Comparison of ENCODE assay signal across 8 cellular contexts in genomic region chr2:105329197-105329554, GRCh38. TPM values are rescaled to one million over a fixed set of nuclear protein-coding genes. Genes with fewer than 3 reads are reported as not detected.
A peak's percentile ranks its signal among the peaks of the same experiment; 100 is the strongest.
DNase-seq lines count a peak whose midpoint lies in the region; TF ChIP-seq lines count a peak whose summit lies in the region.

No MANE protein-coding gene starts in this region.

- H3K27me3 Mint-ChIP-seq in CD14-positive monocyte (ENCODE audit: low read depth in 3 of 3): no peaks in the 10 kb centered on the region
- H3K27me3 Mint-ChIP-seq in H9 (ENCODE audit: low read depth): peaks cover 3% of the 10 kb centered on the region; the same call in 1 of the 2 replicates
- H3K27me3 Mint-ChIP-seq in T-helper 1 cell treated with Interleukin-12 subunit alpha and Interleukin-12 subunit beta and Interleukin-4 antibody, amounts not matched to agents 30 μg/mL and 1 μg/mL, for 36 hours (ENCODE audit: low read depth): no peaks in the 10 kb centered on the region
- peaks cover 3% of the 10 kb centered on the region for H3K27me3 Mint-ChIP-seq in nephron (ENCODE audit: low read depth)

- no peak overlapping the region for H3T11ph ChIP-seq in H9 (ENCODE audit: low read length)

- no peak overlapping the region for H3K4ac ChIP-seq in H9 (ENCODE audit: low read depth, low read length)

- DNase-seq in CD14-positive monocyte (ENCODE audit: low spot score) (no peak), H9 (no peak), epithelial cell of esophagus (ENCODE audit: low read depth) (no peak), NCI-H524 (lab: John Stamatoyannopoulos, UW) (no peak), 8988T (no peak), SHP77 (lab: John Stamatoyannopoulos, UW) (no peak)

- H3K4me3 Mint-ChIP-seq in CD14-positive monocyte (peak overlapping the region; percentile 84 to 99), H9 (peak overlapping the region; percentile 88 to 89), nephron (peak overlapping the region; percentile 84 to 99 (median 93))
- peak overlapping the region; percentile 95 for H3K4me3 Mint-ChIP-seq in T-helper 1 cell treated with Interleukin-12 subunit alpha and Interleukin-12 subunit beta and Interleukin-4 antibody, amounts not matched to agents 30 μg/mL and 1 μg/mL, for 36 hours

- H4K91ac ChIP-seq in H9 (ENCODE audit: insufficient read length, low read depth, low read length): no peak overlapping the region

- no peak overlapping the region for H3K27ac ChIP-seq in H9 (ENCODE audit: insufficient read length, low read depth, low read length)

- H4K8ac ChIP-seq in H9 (replicated peaks; ENCODE audit: insufficient read length, low read depth, low read length): no peak overlapping the region

- no peaks in the 10 kb centered on the region for H3K27me3 ChIP-seq in H9 (ENCODE audit: insufficient read depth, low read length)

- H3K36me3 Mint-ChIP-seq in CD14-positive monocyte (peaks cover 0 to 4% of the 10 kb centered on the region in 2 donors), H9 (ENCODE audit: insufficient read depth in 1 of 3, low read depth in 3 of 3) (peaks cover 0 to 3% (median 0%) of the 10 kb centered on the region in 3 experiments; a peak in 4 of 7 replicates), nephron (ENCODE audit: low read depth) (no peaks in the 10 kb centered on the region)
- peaks cover 6% of the 10 kb centered on the region for H3K36me3 Mint-ChIP-seq in T-helper 1 cell treated with Interleukin-12 subunit alpha and Interleukin-12 subunit beta and Interleukin-4 antibody, amounts not matched to agents 30 μg/mL and 1 μg/mL, for 36 hours (ENCODE audit: low read depth)

- no peak overlapping the region for H3K56ac ChIP-seq in H9 (ENCODE audit: insufficient read length, low read depth, low read length)

- H3K9me3 Mint-ChIP-seq in CD14-positive monocyte: no peaks in the 10 kb centered on the region
- no peaks in the 10 kb centered on the region for H3K9me3 Mint-ChIP-seq in H9
- no peaks in the 10 kb centered on the region for H3K9me3 Mint-ChIP-seq in T-helper 1 cell treated with Interleukin-12 subunit alpha and Interleukin-12 subunit beta and Interleukin-4 antibody, amounts not matched to agents 30 μg/mL and 1 μg/mL, for 36 hours
- H3K9me3 Mint-ChIP-seq in nephron: no peaks in the 10 kb centered on the region

- TF ChIP-seq CTCF in CD14-positive monocyte (IDR thresholded peaks at IDR 0.05) (no peak), H9 (conservative IDR thresholded peaks at IDR 0.05) (no peak), epithelial cell of esophagus (IDR thresholded peaks at IDR 0.05; ENCODE audit: insufficient read depth, low read depth, low read length, missing control alignments) (no peak), nephron (IDR thresholded peaks at IDR 0.05; ENCODE audit: unreplicated experiment in 3 of 3) (no peak)

- no peak overlapping the region for H2AK5ac ChIP-seq in H9 (ENCODE audit: insufficient read length, low read length)

- H3K4me3 ChIP-seq in epithelial cell of esophagus (ENCODE audit: low read length): peak overlapping the region; percentile 68

- no peaks in the 10 kb centered on the region for H3K79me1 ChIP-seq in H9 (ENCODE audit: insufficient read depth, low read depth, low read length, poor library complexity, severe bottlenecking)

- peak overlapping the region; percentile 9 for H3K18ac ChIP-seq in H9 (ENCODE audit: insufficient read length, low read depth, low read length)

- no peak overlapping the region for H2BK20ac ChIP-seq in H9 (ENCODE audit: low read depth, low read length, poor library complexity, severe bottlenecking)

- H2AFZ ChIP-seq in H9 (ENCODE audit: low read length): no peak overlapping the region

- H2BK5ac ChIP-seq in H9 (ENCODE audit: insufficient read length, low read length): no peak overlapping the region

- peaks cover 50% of the 10 kb centered on the region for H3K4me1 Mint-ChIP-seq in CD14-positive monocyte
- peaks cover 33 to 35% of the 10 kb centered on the region in 2 experiments for H3K4me1 Mint-ChIP-seq in H9
- H3K4me1 Mint-ChIP-seq in T-helper 1 cell treated with Interleukin-12 subunit alpha and Interleukin-12 subunit beta and Interleukin-4 antibody, amounts not matched to agents 30 μg/mL and 1 μg/mL, for 36 hours (ENCODE audit: low read depth): peaks cover 28% of the 10 kb centered on the region
- H3K4me1 Mint-ChIP-seq in nephron: peaks cover 37% of the 10 kb centered on the region

- peaks cover 12% of the 10 kb centered on the region for H3K23me2 ChIP-seq in H9 (ENCODE audit: insufficient read length, low read depth, low read length, poor library complexity, severe bottlenecking)

- no peak overlapping the region for H2BK12ac ChIP-seq in H9 (ENCODE audit: insufficient read length, low read depth, low read length)

- H3K79me2 ChIP-seq in H9 (ENCODE audit: insufficient read depth, low read length): peaks cover 7% of the 10 kb centered on the region; the same call in 1 of the 2 replicates

- no CpG with 5 or more reads among the region's 17 CpGs for WGBS in H9 (ENCODE audit: extremely low coverage, insufficient read length, low lambda C conversion rate)

- no peak overlapping the region for H2BK15ac ChIP-seq in H9 (ENCODE audit: low read depth, low read length)

- H3K4me1 ChIP-seq in H9 (ENCODE audit: insufficient read depth, low read length): peaks cover 10% of the 10 kb centered on the region; the same call in 1 of the 2 replicates

- H2BK120ac ChIP-seq in H9 (ENCODE audit: low read depth, low read length, poor library complexity, severe bottlenecking): no peak overlapping the region

- no peak overlapping the region for H4K5ac ChIP-seq in H9 (ENCODE audit: insufficient read length, low read depth, low read length)

- no peaks in the 10 kb centered on the region for H3K9me3 ChIP-seq in H9 (ENCODE audit: control insufficient read depth, low read depth, low read length)

- intact Hi-C loops in CD14-positive monocyte (cut with micrococcal nuclease): no loop called here

- H3K27ac Mint-ChIP-seq in CD14-positive monocyte: peak overlapping the region; percentile 47 to 95 (median 82)
- peak overlapping the region; percentile 6 to 90 (median 10); a peak in 4 of 7 replicates for H3K27ac Mint-ChIP-seq in H9
- peak overlapping the region; percentile 87 for H3K27ac Mint-ChIP-seq in T-helper 1 cell treated with Interleukin-12 subunit alpha and Interleukin-12 subunit beta and Interleukin-4 antibody, amounts not matched to agents 30 μg/mL and 1 μg/mL, for 36 hours
- H3K27ac Mint-ChIP-seq in nephron: peak overlapping the region; percentile 91 to 97 (median 95)

- no peaks in the 10 kb centered on the region for H4K20me1 ChIP-seq in H9 (ENCODE audit: control insufficient read depth, insufficient read depth, insufficient read length)

- peak overlapping the region; percentile 71 for H3K9ac ChIP-seq in H9 (ENCODE audit: extremely low read depth, insufficient read length, low read length)

- no peak overlapping the region for H3K23ac ChIP-seq in H9 (ENCODE audit: insufficient read length, low read depth, low read length)

- H3K4me2 ChIP-seq in H9 (ENCODE audit: insufficient read depth, insufficient read length, low read length): peak overlapping the region; percentile 52

- H3K14ac ChIP-seq in H9 (ENCODE audit: insufficient read depth, low read length): peak overlapping the region; percentile 3; the same call in 1 of the 2 replicates

RNA-seq across cellular contexts. Expression of gene TGFBRAP1, which starts 0.4 kb away (rescaled TPM):
- polyA plus RNA-seq in CD14-positive monocyte: 10 to 100 TPM in 1 of 2 donors, 1 to 10 TPM in 1; 10.0 to 10.5 TPM
- 22.8 and 23.6 TPM in 2 replicates for total RNA-seq in H9 (2021)

RNA-seq across cellular contexts. Expression of gene C2orf49, which starts 8.2 kb away (rescaled TPM):
- 10 to 100 TPM in 1 of 2 donors, 1 to 10 TPM in 1; 8.6 to 10.4 TPM for polyA plus RNA-seq in CD14-positive monocyte
- 17.1 and 18.8 TPM in 2 replicates for total RNA-seq in H9 (2021)

Comparison
In these comparisons a context has a peak if more than half of its experiments do, and no peak if none do; other contexts are left out.
1. H3K27ac Mint-ChIP-seq: peak in every context shown above with its lines; median percentile 95 in nephron; 87 in T-helper 1 cell treated with Interleukin-12 subunit alpha and Interleukin-12 subunit beta and Interleukin-4 antibody, amounts not matched to agents 30 μg/mL and 1 μg/mL, for 36 hours; 82 in CD14-positive monocyte; 10 in H9.